ENCODE assay signal across 25 cellular contexts in genomic region chrX:137575596-137576255, GRCh38. TPM values are rescaled to one million over a fixed set of nuclear protein-coding genes. Genes with fewer than 3 reads are reported as not detected.
"Had no signal": no experiment of that assay in that cellular context is flagged by ENCODE, and none has a peak within 500 bp of the region (broad histone marks: within the 10 kb centered on the region; RNA-seq: fewer than 3 reads in every experiment).

No MANE protein-coding gene starts in this region.

- H3K27ac Mint-ChIP-seq: activated naive CD4-positive, alpha-beta T cell treated with anti-CD3 and anti-CD28 coated beads, Interleukin-2, amount 50 U/mL, for 72 hours; dendritic cell treated with granulocyte-macrophage colony-stimulating factor and Interleukin-4, amounts not matched to agents 40 ng/mL and 50 ng/mL, for 4 days; effector memory CD8-positive, alpha-beta T cell; stimulated activated naive CD8-positive, alpha-beta T cell treated with anti-CD3 and anti-CD28 coated beads, Interleukin-15, Interleukin-2, amounts not matched to agents 100 ng/mL and 50 ng/mL, for 24 hours; T-helper 17 cell had no signal

- H3K4me1 Mint-ChIP-seq: T-helper 17 cell had no signal

- DNase-seq: activated CD4-positive, alpha-beta T cell treated with anti-CD3 and anti-CD28 coated beads, Interleukin-2, amount 50 U/mL, for 4 hours; activated gamma-delta T cell treated with Interleukin-2 at 50 U/mL for 16 hours; effector memory CD8-positive, alpha-beta T cell; foreskin fibroblast; kidney glomerular epithelial cell; left ventricle myocardium inferior; mammary epithelial cell; ovary; right lobe of liver; small intestine; stimulated activated CD4-positive, alpha-beta T cell treated with anti-CD3 and anti-CD28 coated beads, Interleukin-15, amount 100 ng/mL, for 24 hours; stimulated activated CD4-positive, alpha-beta T cell treated with anti-CD3 and anti-CD28 coated beads, Interleukin-2, amount 100 ng/mL, for 48 hours; T-helper 17 cell; uterus; WERI-Rb-1 had no signal

- H2AFZ ChIP-seq: hepatocyte had no signal

- ATAC-seq: activated naive CD4-positive, alpha-beta T cell treated with anti-CD3 and anti-CD28 coated beads, Interleukin-2, amount 50 U/mL, for 72 hours; effector memory CD8-positive, alpha-beta T cell; right lobe of liver; T-helper 17 cell had no signal

- H3K27me3 ChIP-seq: ovary had no signal

- H3K4me3 ChIP-seq: hepatocyte, left ventricle myocardium inferior, ovary, right lobe of liver, tibial nerve, uterus had no signal

- H3K4me3 Mint-ChIP-seq: dendritic cell treated with granulocyte-macrophage colony-stimulating factor and Interleukin-4, amounts not matched to agents 40 ng/mL and 50 ng/mL, for 4 days; effector memory CD8-positive, alpha-beta T cell; stimulated activated naive CD8-positive, alpha-beta T cell treated with anti-CD3 and anti-CD28 coated beads, Interleukin-15, Interleukin-2, amounts not matched to agents 100 ng/mL and 50 ng/mL, for 24 hours; T-helper 17 cell had no signal

- H3K4me1 ChIP-seq: left ventricle myocardium inferior, right lobe of liver, uterus had no signal

- H3K27ac ChIP-seq: cardiac muscle cell, epithelial cell of prostate, hepatocyte, left ventricle myocardium inferior, ovary, right lobe of liver, tibial nerve, uterus, WERI-Rb-1 had no signal

- H3K9me3 ChIP-seq: left ventricle myocardium inferior, right lobe of liver, tibial nerve, uterus had no signal

- H3K4me2 ChIP-seq: hepatocyte had no signal

- H3K9me3 Mint-ChIP-seq: activated naive CD4-positive, alpha-beta T cell treated with anti-CD3 and anti-CD28 coated beads, Interleukin-2, amount 50 U/mL, for 72 hours; dendritic cell treated with granulocyte-macrophage colony-stimulating factor and Interleukin-4, amounts not matched to agents 40 ng/mL and 50 ng/mL, for 4 days; effector memory CD8-positive, alpha-beta T cell; stimulated activated naive CD8-positive, alpha-beta T cell treated with anti-CD3 and anti-CD28 coated beads, Interleukin-15, Interleukin-2, amounts not matched to agents 100 ng/mL and 50 ng/mL, for 24 hours had no signal

- H3K79me2 ChIP-seq: hepatocyte had no signal

- H3K36me3 Mint-ChIP-seq: activated naive CD4-positive, alpha-beta T cell treated with anti-CD3 and anti-CD28 coated beads, Interleukin-2, amount 50 U/mL, for 72 hours had no signal

- H3K36me3 ChIP-seq: cardiac muscle cell, left ventricle myocardium inferior, ovary, right lobe of liver, tibial nerve, uterus, WERI-Rb-1 had no signal

RNA-seq across cellular contexts. Expression of gene ZIC3, which starts 9.8 kb away (rescaled TPM):
- total RNA-seq: activated naive CD4-positive, alpha-beta T cell treated with anti-CD3 and anti-CD28 coated beads, Interleukin-2, amount 50 U/mL, for 72 hours; chondrocyte; left ventricle myocardium inferior; mammary epithelial cell; myocyte; ovary; pulmonary artery endothelial cell; right lobe of liver; T-helper 17 cell; tibial nerve; uterus had no signal
- polyA plus RNA-seq: hepatocyte, mammary epithelial cell, small intestine had no signal
